Comparison of ENCODE assay signal across 8 cellular contexts in genomic region chr2:63047534-63048281, GRCh38. TPM values are rescaled to one million over a fixed set of nuclear protein-coding genes. Genes with fewer than 3 reads are reported as not detected.
A peak's percentile ranks its signal among the peaks of the same experiment; 100 is the strongest.
DNase-seq lines count a peak whose midpoint lies in the region; ATAC-seq and TF ChIP-seq lines count a peak whose summit lies in the region.

No MANE protein-coding gene starts in this region.

- WGBS in mesendoderm (ENCODE audit: extremely low coverage, insufficient coverage, low lambda C conversion rate): no CpG with 5 or more reads among the region's 56 CpGs

- H3K4me2 ChIP-seq in mesendoderm (ENCODE audit: low read length): peak overlapping the region; percentile 79

- in situ Hi-C loops in brain microvascular endothelial cell (cut with HindIII; ENCODE audit: low pct_ligation_motif_present, low sequenced_read_pairs): no loop called here

- H3K4me1 ChIP-seq in mesendoderm (ENCODE audit: control insufficient read depth, low read depth, low read length): peaks cover 11% of the 10 kb centered on the region

- H3K18ac ChIP-seq in mesendoderm (ENCODE audit: low read length): peak overlapping the region; percentile 11

- H3K79me2 ChIP-seq in mesendoderm (ENCODE audit: control insufficient read depth, insufficient read depth, low read length): no peaks in the 10 kb centered on the region

- peaks cover 67 to 77% (median 71%) of the 10 kb centered on the region in 3 donors for H3K27me3 Mint-ChIP-seq in CD14-positive monocyte (ENCODE audit: low read depth in 3 of 3)

- H2AK5ac ChIP-seq in mesendoderm (ENCODE audit: low read length): no peak overlapping the region

- DNase-seq in CD14-positive monocyte (ENCODE audit: low spot score): no peak
- DNase-seq in H7: peak; percentile 74
- no peak for DNase-seq in brain microvascular endothelial cell
- peak; percentile 78 for DNase-seq in mesendoderm
- DNase-seq in T1000 (lab: John Stamatoyannopoulos, UW): no peak
- no peak for DNase-seq in mucosa of gallbladder (ENCODE audit: low spot score)

- H3K27ac ChIP-seq in brain microvascular endothelial cell: no peak overlapping the region
- H3K27ac ChIP-seq in mesendoderm (ENCODE audit: low read depth, low read length): no peak overlapping the region

- H3K56ac ChIP-seq in mesendoderm (ENCODE audit: low read length): peak overlapping the region; percentile 77

- intact Hi-C loops in CD14-positive monocyte (cut with micrococcal nuclease): no loop called here

- H3K4me3 ChIP-seq in H7 (ENCODE audit: insufficient read depth, low read depth, low read length) (peak overlapping the region; percentile 45), brain microvascular endothelial cell (ENCODE audit: low read depth, low read length) (peak overlapping the region; percentile 24), mesendoderm (ENCODE audit: low read length) (peak overlapping the region; percentile 27)

- no peaks in the 10 kb centered on the region for H3K79me1 ChIP-seq in mesendoderm (ENCODE audit: low read length)

- H3K36me3 ChIP-seq in H7 (replicated peaks; ENCODE audit: control insufficient read depth, insufficient read depth, low read length) (no peaks in the 10 kb centered on the region), brain microvascular endothelial cell (replicated peaks) (no peaks in the 10 kb centered on the region), mesendoderm (ENCODE audit: control insufficient read depth, insufficient read depth, low read length) (no peaks in the 10 kb centered on the region)

- H3K23ac ChIP-seq in mesendoderm (ENCODE audit: low read length): no peak overlapping the region

- H3K27me3 ChIP-seq in H7 (ENCODE audit: control insufficient read depth, insufficient read depth, low read length): peaks cover 75% of the 10 kb centered on the region
- H3K27me3 ChIP-seq in brain microvascular endothelial cell (replicated peaks): peaks cover 46% of the 10 kb centered on the region
- H3K27me3 ChIP-seq in mesendoderm (ENCODE audit: insufficient read depth, low read length, poor library complexity): peaks cover 23% of the 10 kb centered on the region

- no peak overlapping the region for H2BK15ac ChIP-seq in mesendoderm (replicated peaks; ENCODE audit: low read depth)

- H3K4ac ChIP-seq in mesendoderm (ENCODE audit: low read depth, low read length): no peak overlapping the region

- H3K9ac ChIP-seq in mesendoderm (ENCODE audit: low read length): peak overlapping the region; percentile 64

- peak overlapping the region; percentile 48 to 74 for H3K4me3 Mint-ChIP-seq in CD14-positive monocyte

- no peak for ATAC-seq in HG03571 (IDR thresholded peaks at IDR 0.05; ENCODE audit: unreplicated experiment)
- no peak for ATAC-seq in HG03342 (IDR thresholded peaks at IDR 0.05; ENCODE audit: unreplicated experiment)

- H4K8ac ChIP-seq in mesendoderm (ENCODE audit: low read depth, low read length): no peak overlapping the region

- peaks cover 0 to 31% (median 11%) of the 10 kb centered on the region in 7 donors for H3K9me3 Mint-ChIP-seq in CD14-positive monocyte

- peaks cover 46% of the 10 kb centered on the region for H3K4me1 Mint-ChIP-seq in CD14-positive monocyte

- H4K5ac ChIP-seq in mesendoderm (ENCODE audit: low read length): no peak overlapping the region

- H2BK5ac ChIP-seq in mesendoderm (ENCODE audit: low read length): no peak overlapping the region

- H3K36me3 Mint-ChIP-seq in CD14-positive monocyte: peaks cover 26 to 27% of the 10 kb centered on the region in 2 donors

- TF ChIP-seq CTCF in CD14-positive monocyte (IDR thresholded peaks at IDR 0.05) (no peak), brain microvascular endothelial cell (IDR thresholded peaks at IDR 0.05; ENCODE audit: low read depth, low read length, missing control alignments) (peak; percentile 23)

- no peak overlapping the region for H3K27ac Mint-ChIP-seq in CD14-positive monocyte

- no peak overlapping the region for H2BK120ac ChIP-seq in mesendoderm (ENCODE audit: low read depth, low read length)

RNA-seq across cellular contexts. Expression of gene OTX1, which starts 2.9 kb away (rescaled TPM):
- not detected for polyA plus RNA-seq in CD14-positive monocyte
- total RNA-seq in H7 (2014; rRNA removed; shearing (Covaris generic)): 0.03 and 0.26 TPM in 2 replicates
- 0.49 TPM for polyA plus RNA-seq in mesendoderm (2013, experiment 1 of 2)
- 0.39 TPM for polyA plus RNA-seq in mesendoderm (2013, experiment 2 of 2)
- total RNA-seq in mucosa of gallbladder: not detected

Comparison
In these comparisons a context has a peak if more than half of its experiments do, and no peak if none do; other contexts are left out.
1. DNase-seq: peak in H7 (single experiment) and mesendoderm (single experiment); none in CD14-positive monocyte (single experiment), brain microvascular endothelial cell (single experiment), T1000 (single experiment) and mucosa of gallbladder (single experiment).
2. Peak in every context shown above with its lines, with median percentiles within 50 percentile points of each other: H3K4me3 ChIP-seq.